Comparison of ENCODE assay signal across 13 cellular contexts in the genomic region with DNA sequence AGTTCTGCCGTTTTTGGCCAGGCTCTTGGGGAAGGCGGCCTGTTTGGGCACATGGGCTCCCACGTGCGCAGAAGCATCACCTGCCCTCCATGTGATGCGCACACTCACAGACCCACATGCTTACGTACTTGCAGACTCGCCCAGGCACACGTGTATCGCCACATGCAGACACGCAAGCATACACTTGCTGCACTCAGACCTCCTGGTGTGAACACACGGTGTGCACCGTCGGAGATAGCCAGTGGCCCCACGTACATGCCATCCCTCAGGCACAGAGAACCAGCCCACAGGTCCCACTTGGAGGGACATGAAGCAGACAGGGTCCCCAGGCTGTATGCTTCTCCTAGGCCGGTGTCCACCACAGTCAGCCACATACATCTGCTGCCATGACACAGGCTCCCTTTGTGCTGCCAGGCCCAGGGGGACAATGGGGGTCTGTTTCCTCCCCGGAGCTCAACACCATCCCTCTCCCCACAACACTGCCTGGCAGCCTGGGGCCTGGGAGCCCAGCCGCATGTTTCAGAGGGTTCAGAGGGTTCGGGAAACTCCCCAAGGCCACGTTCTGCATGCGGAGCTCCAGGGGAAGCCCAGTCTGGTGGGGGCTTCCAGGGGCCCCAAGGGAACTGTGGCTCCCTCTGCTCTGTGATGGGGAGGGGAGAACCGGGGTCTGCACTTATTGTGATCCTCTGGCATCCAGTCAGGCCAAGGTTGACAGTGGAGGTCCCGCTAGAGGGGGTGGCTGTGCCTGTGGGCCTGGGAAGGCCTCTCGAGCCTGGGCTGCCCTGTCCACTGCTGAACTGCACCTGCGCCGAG.
DNase-seq lines count a peak whose midpoint lies in the region; ATAC-seq lines count a peak whose summit lies in the region.
"Had no signal": no experiment of that assay in that cellular context is flagged by ENCODE, and none has a peak within 500 bp of the region (broad histone marks: within the 10 kb centered on the region; RNA-seq: fewer than 3 reads in every experiment).

No MANE protein-coding gene starts in this region.

- ATAC-seq in HG02678 (IDR thresholded peaks at IDR 0.05; ENCODE audit: unreplicated experiment) (peak; percentile 79), esophagus mucosa (peak; percentile 5)
- ATAC-seq: activated naive CD4-positive, alpha-beta T cell treated with anti-CD3 and anti-CD28 coated beads, Interleukin-2, amount 50 U/mL, for 72 hours had no signal

- peak in 13 of 14 donors; percentile 11 to 89 (median 68) for DNase-seq in C1 segment of cervical spinal cord (lab: John Stamatoyannopoulos, UW)
- DNase-seq in nucleus accumbens (lab: John Stamatoyannopoulos, UW) = peak in 53 of 56 donors; percentile 27 to 94 (median 82)
- no peak for DNase-seq in SHP77 treated with DMSO at 0.1 percent for 48 hours (lab: John Stamatoyannopoulos, UW)
- no peak for DNase-seq in cortex of kidney (lab: John Stamatoyannopoulos, UW)
- DNase-seq in SW480 (ENCODE audit: low spot score) = no peak
- no peak for DNase-seq in NCI-H526 (lab: John Stamatoyannopoulos, UW)
- DNase-seq: activated CD4-positive, alpha-beta T cell treated with anti-CD3 and anti-CD28 coated beads for 48 hours; NCI-H226; Right ventricle myocardium superior; stimulated activated CD4-positive, alpha-beta T cell treated with anti-CD3 and anti-CD28 coated beads, Interleukin-4, amount 100 ng/mL, for 24 hours had no signal

Comparison
In these comparisons a context has a peak if more than half of its experiments do, and no peak if none do; other contexts are left out.
1. DNase-seq: peak in C1 segment of cervical spinal cord (13 of 14) and nucleus accumbens (53 of 56); none in SHP77 treated with DMSO at 0.1 percent for 48 hours (single experiment), cortex of kidney (single experiment), SW480 (single experiment) and NCI-H526 (0 of 2).